ENCODE assay signal across 9 cellular contexts in the genomic region with DNA sequence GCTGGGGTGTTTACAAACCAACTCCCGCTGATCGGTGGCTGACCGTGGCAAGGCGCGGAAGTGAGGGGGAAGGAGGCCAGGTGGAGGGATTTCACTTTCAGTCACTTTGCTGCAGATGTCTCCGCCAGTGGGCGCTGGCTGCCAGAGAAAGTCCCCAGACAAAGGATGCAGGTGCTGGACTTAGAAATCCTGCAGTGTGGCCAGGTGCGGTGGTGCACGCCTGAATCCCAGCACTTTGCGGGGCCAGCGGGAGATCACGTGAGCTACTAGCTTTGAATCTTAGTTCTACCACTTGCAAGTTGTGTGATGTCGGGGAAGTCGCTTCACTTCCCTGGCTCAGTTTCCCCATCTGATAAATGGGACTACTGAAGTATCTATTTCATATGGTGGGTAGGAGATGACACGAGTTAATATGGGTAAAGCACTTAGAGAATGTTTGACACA.
DNase-seq lines count a peak whose midpoint lies in the region; ATAC-seq and TF ChIP-seq lines count a peak whose summit lies in the region.
"Had no signal": no experiment of that assay in that cellular context is flagged by ENCODE, and none has a peak within 500 bp of the region (broad histone marks: within the 10 kb centered on the region; RNA-seq: fewer than 3 reads in every experiment).

No MANE protein-coding gene starts in this region.

- H3K4ac ChIP-seq in neuronal stem cell (ENCODE audit: low read length), result no peak overlapping the region

- H3K23ac ChIP-seq in neuronal stem cell (ENCODE audit: low read depth, low read length, poor library complexity), result no peak overlapping the region

- no peak overlapping the region for H2BK5ac ChIP-seq in neuronal stem cell (ENCODE audit: low read length)

- H2BK12ac ChIP-seq in neuronal stem cell (ENCODE audit: low read length), result no peak overlapping the region

- H3K9me3 Mint-ChIP-seq in central memory CD8-positive, alpha-beta T cell, result no peaks in the 10 kb centered on the region
- H3K9me3 Mint-ChIP-seq: dendritic cell treated with granulocyte-macrophage colony-stimulating factor and Interleukin-4, amounts not matched to agents 40 ng/mL and 50 ng/mL, for 4 days had no signal

- H3K27ac ChIP-seq in breast epithelium (peak overlapping the region in 1 of 2 donors; percentile 12), neuronal stem cell (replicated peaks; ENCODE audit: low read length) (no peak overlapping the region), dorsolateral prefrontal cortex (no peak overlapping the region)

- H3K36me3 Mint-ChIP-seq in central memory CD8-positive, alpha-beta T cell (ENCODE audit: insufficient read depth), result no peaks in the 10 kb centered on the region

- H3K4me1 Mint-ChIP-seq in central memory CD8-positive, alpha-beta T cell, result peaks cover 9% of the 10 kb centered on the region

- in situ Hi-C loops in T47D (cut with HindIII; ENCODE audit: low pct_unique_long_range_greater_than_20kb, low sequenced_read_pairs), result no loop called here

- peaks cover 26% of the 10 kb centered on the region for H3K27me3 Mint-ChIP-seq in central memory CD8-positive, alpha-beta T cell

- peak overlapping the region; percentile 19 for H3K4me2 ChIP-seq in neuronal stem cell (ENCODE audit: insufficient read depth, low read length, poor library complexity, severe bottlenecking)

- no peak overlapping the region for H3K4me3 Mint-ChIP-seq in central memory CD8-positive, alpha-beta T cell
- H3K4me3 Mint-ChIP-seq: dendritic cell treated with granulocyte-macrophage colony-stimulating factor and Interleukin-4, amounts not matched to agents 40 ng/mL and 50 ng/mL, for 4 days had no signal

- peak overlapping the region; percentile 11 for H2AFZ ChIP-seq in neuronal stem cell (ENCODE audit: low read length)

- DNase-seq in T47D (ENCODE audit: low read depth in 1 of 2, low spot score in 1 of 2) (peak; percentile 63 to 85), breast epithelium (ENCODE audit: low spot score in 2 of 2) (no peak), SK-N-DZ (ENCODE audit: low spot score) (peak; percentile 41), neuronal stem cell (ENCODE audit: low spot score) (peak; percentile 8), dorsolateral prefrontal cortex (no peak), NCI-H2081 treated with DMSO at 0.1 percent for 48 hours (lab: John Stamatoyannopoulos, UW) (no peak)
- DNase-seq in central memory CD8-positive, alpha-beta T cell (ENCODE audit: low spot score in 2 of 2), result peak; percentile 19 to 25

- H2BK120ac ChIP-seq in neuronal stem cell (ENCODE audit: low read depth, low read length), result no peak overlapping the region

- H3K27me3 ChIP-seq in breast epithelium (no peaks in the 10 kb centered on the region), neuronal stem cell (ENCODE audit: control insufficient read depth in 3 of 3, insufficient read depth in 3 of 3, low read depth in 1 of 3, low read length in 3 of 3) (no peaks in the 10 kb centered on the region), dorsolateral prefrontal cortex (peaks cover 0 to 2% (median 0%) of the 10 kb centered on the region in 45 donors)

- no peak overlapping the region for H2BK15ac ChIP-seq in neuronal stem cell (ENCODE audit: low read length)

- ATAC-seq in HG03354 (IDR thresholded peaks at IDR 0.05; ENCODE audit: poor library complexity, severe bottlenecking, unreplicated experiment), result peak; percentile 94
- no peak for ATAC-seq in central memory CD8-positive, alpha-beta T cell (replicated peaks; ENCODE audit: extremely low read depth, poor library complexity, severe bottlenecking)

- H3K36me3 ChIP-seq in breast epithelium (no peaks in the 10 kb centered on the region), neuronal stem cell (replicated peaks in 1 of 2; ENCODE audit: control insufficient read depth in 2 of 2, insufficient read depth in 2 of 2, low read length in 2 of 2) (no peaks in the 10 kb centered on the region)

- H3K9ac ChIP-seq in neuronal stem cell (ENCODE audit: low read depth, low read length, poor library complexity), result no peak overlapping the region

- H3K4me1 ChIP-seq in breast epithelium, result no peaks in the 10 kb centered on the region
- peaks cover 17 to 20% of the 10 kb centered on the region in 2 donors for H3K4me1 ChIP-seq in neuronal stem cell (ENCODE audit: control insufficient read depth in 2 of 2, insufficient read depth in 1 of 2, low read depth in 1 of 2, low read length in 2 of 2)

- no peaks in the 10 kb centered on the region for H3K79me1 ChIP-seq in neuronal stem cell (ENCODE audit: low read depth, low read length)

- TF ChIP-seq POLR2A in breast epithelium (IDR thresholded peaks at IDR 0.05), result no peak

- TF ChIP-seq CTCF in breast epithelium (IDR thresholded peaks at IDR 0.05), result no peak
- peak in 2 of 56 donors; percentile 7 to 25 for TF ChIP-seq CTCF in dorsolateral prefrontal cortex (IDR thresholded peaks at IDR 0.05 in 54 of 56, conservative IDR thresholded peaks at IDR 0.05 in 2 of 56; ENCODE audit: low read depth in 1 of 56, partially characterized antibody in 56 of 56)

- H2AK5ac ChIP-seq in neuronal stem cell (ENCODE audit: low read depth, low read length), result no peak overlapping the region

- no peak overlapping the region for H4K8ac ChIP-seq in neuronal stem cell (ENCODE audit: low read depth, low read length)

- H4K91ac ChIP-seq in neuronal stem cell (ENCODE audit: low read depth, low read length, poor library complexity), result no peak overlapping the region

- H3K18ac ChIP-seq in neuronal stem cell (ENCODE audit: low read length), result peak overlapping the region; percentile 24

- H3K4me3 ChIP-seq in breast epithelium, result no peak overlapping the region
- H3K4me3 ChIP-seq in neuronal stem cell (ENCODE audit: low read length in 2 of 2), result no peak overlapping the region
- H3K4me3 ChIP-seq in dorsolateral prefrontal cortex, result no peak overlapping the region

- no peak overlapping the region for H3K14ac ChIP-seq in neuronal stem cell (ENCODE audit: low read length)

- H3K9me3 ChIP-seq in breast epithelium, result no peaks in the 10 kb centered on the region
- peaks cover 0 to 3% of the 10 kb centered on the region in 2 donors for H3K9me3 ChIP-seq in neuronal stem cell (replicated peaks in 1 of 2; ENCODE audit: control insufficient read depth in 2 of 2, insufficient read depth in 1 of 2, low read depth in 1 of 2, low read length in 2 of 2)

- intact Hi-C loops in breast epithelium (cut with DNase I; ENCODE audit: low total_unique reads) (no loop called here), dorsolateral prefrontal cortex (cut with DNase I) (no loop called here)

- no CpG with 5 or more reads among the region's 15 CpGs for WGBS in neuronal stem cell (ENCODE audit: extremely low coverage in 2 of 2, insufficient read length in 2 of 2, insufficient replicate concordance in 1 of 2), 2 donors

- no peak overlapping the region for H3K27ac Mint-ChIP-seq in central memory CD8-positive, alpha-beta T cell (ENCODE audit: low read depth)
- H3K27ac Mint-ChIP-seq: dendritic cell treated with granulocyte-macrophage colony-stimulating factor and Interleukin-4, amounts not matched to agents 40 ng/mL and 50 ng/mL, for 4 days had no signal

Comparison
In these comparisons a context has a peak if more than half of its experiments do, and no peak if none do; other contexts are left out.
1. DNase-seq: peak in T47D (2 of 2), SK-N-DZ (single experiment), central memory CD8-positive, alpha-beta T cell (2 of 2) and neuronal stem cell (single experiment); none in breast epithelium (0 of 2), dorsolateral prefrontal cortex (0 of 10) and NCI-H2081 treated with DMSO at 0.1 percent for 48 hours (single experiment).